18 cellular contexts compared by ENCODE assay signal in genomic region chr10:32315426-32315825, GRCh38. TPM values are rescaled to one million over a fixed set of nuclear protein-coding genes. Genes with fewer than 3 reads are reported as not detected.
A peak's percentile ranks its signal among the peaks of the same experiment; 100 is the strongest.
DNase-seq lines count a peak whose midpoint lies in the region; ATAC-seq and TF ChIP-seq lines count a peak whose summit lies in the region.
"Had no signal": no experiment of that assay in that cellular context is flagged by ENCODE, and none has a peak within 500 bp of the region (broad histone marks: within the 10 kb centered on the region; RNA-seq: fewer than 3 reads in every experiment).

No MANE protein-coding gene starts in this region.

- POLR2A ChIA-PET in T-cell (lab: Charles Lee) = interaction anchor here (0.5 to 1.3 kb wide), 6 partner anchors 20 to 389 kb away, joined by 3 to 8 read pairs (median 4); no protein-coding TSS in a partner anchor

- H3K4me3 Mint-ChIP-seq in natural killer cell (peak overlapping the region; percentile 4), T-cell (peak overlapping the region in 1 of 3 donors; percentile 50)
- no peak overlapping the region for H3K4me3 Mint-ChIP-seq in natural killer cell treated with Interleukin-12 subunit alpha and Interleukin-12 subunit beta and Interleukin-15 and Interleukin-18, amount 100 ng/mL, for 72 hours
- H3K4me3 Mint-ChIP-seq in stimulated activated memory B cell treated with anti-CD40 and anti-IgM and Interleukin-4, amounts not matched to agents 10 μg/mL and 1 μg/mL and 100 μg/mL, for 72 hours = no peak overlapping the region

- no peaks in the 10 kb centered on the region for H3K27me3 Mint-ChIP-seq in natural killer cell (ENCODE audit: low read depth in 2 of 2)
- no peaks in the 10 kb centered on the region for H3K27me3 Mint-ChIP-seq in natural killer cell treated with Interleukin-12 subunit alpha and Interleukin-12 subunit beta and Interleukin-15 and Interleukin-18, amount 100 ng/mL, for 72 hours
- no peaks in the 10 kb centered on the region for H3K27me3 Mint-ChIP-seq in T-cell
- H3K27me3 Mint-ChIP-seq in stimulated activated memory B cell treated with anti-CD40 and anti-IgM and Interleukin-4, amounts not matched to agents 10 μg/mL and 1 μg/mL and 100 μg/mL, for 72 hours = no peaks in the 10 kb centered on the region

- H3K9me3 Mint-ChIP-seq in natural killer cell (no peaks in the 10 kb centered on the region), T-cell (no peaks in the 10 kb centered on the region)
- H3K9me3 Mint-ChIP-seq in natural killer cell treated with Interleukin-12 subunit alpha and Interleukin-12 subunit beta and Interleukin-15 and Interleukin-18, amount 100 ng/mL, for 72 hours = no peaks in the 10 kb centered on the region
- H3K9me3 Mint-ChIP-seq in stimulated activated memory B cell treated with anti-CD40 and anti-IgM and Interleukin-4, amounts not matched to agents 10 μg/mL and 1 μg/mL and 100 μg/mL, for 72 hours = no peaks in the 10 kb centered on the region

- CTCF ChIA-PET in T-cell (lab: Charles Lee) = interaction anchor here in 1 of 2 donors (0.7 to 2.0 kb wide), 3 partner anchors 10 to 60 kb away, joined by 3 to 11 read pairs (median 4); no protein-coding TSS in a partner anchor

- TF ChIP-seq CTCF in natural killer cell (IDR thresholded peaks at IDR 0.05) = no peak

- intact Hi-C loops in natural killer cell (cut with micrococcal nuclease) = no loop called here

- H3K4me1 Mint-ChIP-seq in natural killer cell (peaks cover 72 to 75% of the 10 kb centered on the region in 2 donors), T-cell (peaks cover 87 to 91% (median 88%) of the 10 kb centered on the region in 3 donors)
- H3K4me1 Mint-ChIP-seq in natural killer cell treated with Interleukin-12 subunit alpha and Interleukin-12 subunit beta and Interleukin-15 and Interleukin-18, amount 100 ng/mL, for 72 hours (ENCODE audit: low read depth in 2 of 2) = peaks cover 56 to 68% of the 10 kb centered on the region in 2 donors
- peaks cover 81% of the 10 kb centered on the region for H3K4me1 Mint-ChIP-seq in stimulated activated memory B cell treated with anti-CD40 and anti-IgM and Interleukin-4, amounts not matched to agents 10 μg/mL and 1 μg/mL and 100 μg/mL, for 72 hours

- H3K36me3 Mint-ChIP-seq in natural killer cell = no peaks in the 10 kb centered on the region
- H3K36me3 Mint-ChIP-seq in natural killer cell treated with Interleukin-12 subunit alpha and Interleukin-12 subunit beta and Interleukin-15 and Interleukin-18, amount 100 ng/mL, for 72 hours = no peaks in the 10 kb centered on the region
- peaks cover 26% of the 10 kb centered on the region for H3K36me3 Mint-ChIP-seq in T-cell
- H3K36me3 Mint-ChIP-seq in stimulated activated memory B cell treated with anti-CD40 and anti-IgM and Interleukin-4, amounts not matched to agents 10 μg/mL and 1 μg/mL and 100 μg/mL, for 72 hours = peaks cover 16% of the 10 kb centered on the region

- DNase-seq in natural killer cell = no peak
- DNase-seq in natural killer cell treated with Interleukin-12 subunit alpha and Interleukin-12 subunit beta and Interleukin-15 and Interleukin-18, amount 100 ng/mL, for 72 hours (ENCODE audit: low spot score) = no peak
- DNase-seq in T-cell = no peak
- no peak for DNase-seq in epithelial cell of prostate (ENCODE audit: low read depth, low spot score)
- no peak for DNase-seq in activated CD8-positive, alpha-beta memory T cell treated with anti-CD3 and anti-CD28 coated beads, Interleukin-2, amount 50 U/mL, for 4 hours
- DNase-seq in hepatic stellate cell (ENCODE audit: low spot score) = no peak
- DNase-seq: activated CD4-positive, alpha-beta T cell treated with anti-CD3 and anti-CD28 coated beads, Interleukin-2, amount 50 U/mL, for 1 hour; amygdala; foreskin fibroblast; GF-D8; KG1; left lung; NCI-H1092; pancreas; SJCRH30; testis had no signal

- H3K27ac Mint-ChIP-seq in natural killer cell (peak overlapping the region; percentile 77 to 84), T-cell (peak overlapping the region; percentile 29 to 55)
- H3K27ac Mint-ChIP-seq in natural killer cell treated with Interleukin-12 subunit alpha and Interleukin-12 subunit beta and Interleukin-15 and Interleukin-18, amount 100 ng/mL, for 72 hours = peak overlapping the region in 1 of 2 donors; percentile 67
- peak overlapping the region; percentile 84 for H3K27ac Mint-ChIP-seq in stimulated activated memory B cell treated with anti-CD40 and anti-IgM and Interleukin-4, amounts not matched to agents 10 μg/mL and 1 μg/mL and 100 μg/mL, for 72 hours

- no peak for ATAC-seq in natural killer cell
- no peak for ATAC-seq in natural killer cell treated with Interleukin-12 subunit alpha and Interleukin-12 subunit beta and Interleukin-15 and Interleukin-18, amount 100 ng/mL, for 72 hours
- ATAC-seq in T-cell (replicated peaks in 1 of 4) = no peak
- ATAC-seq in stimulated activated memory B cell treated with anti-CD40 and anti-IgM and Interleukin-4, amounts not matched to agents 10 μg/mL and 1 μg/mL and 100 μg/mL, for 72 hours = no peak
- no peak for ATAC-seq in GM18873 (IDR thresholded peaks at IDR 0.05; ENCODE audit: low FRiP score, unreplicated experiment)
- ATAC-seq: left lung, pancreas had no signal

- H3K27ac ChIP-seq in epithelial cell of prostate = peak overlapping the region; percentile 27
- H3K27ac ChIP-seq: left lung, pancreas, SJCRH30, testis had no signal

RNA-seq across cellular contexts. Expression of gene EPC1, which starts 31.5 kb away (rescaled TPM):
- 100 to 1,000 TPM; 155 to 178 (median 161) TPM for total RNA-seq in natural killer cell
- total RNA-seq in natural killer cell treated with Interleukin-12 subunit alpha and Interleukin-12 subunit beta and Interleukin-15 and Interleukin-18, amount 100 ng/mL, for 72 hours = 10 to 100 TPM; 43.4 to 45.9 TPM
- total RNA-seq in T-cell = 100 to 1,000 TPM in 3 of 5 donors, 10 to 100 TPM in 2; 88.0 to 161 (median 101) TPM
